8 cellular contexts compared by ENCODE assay signal in the genomic region with DNA sequence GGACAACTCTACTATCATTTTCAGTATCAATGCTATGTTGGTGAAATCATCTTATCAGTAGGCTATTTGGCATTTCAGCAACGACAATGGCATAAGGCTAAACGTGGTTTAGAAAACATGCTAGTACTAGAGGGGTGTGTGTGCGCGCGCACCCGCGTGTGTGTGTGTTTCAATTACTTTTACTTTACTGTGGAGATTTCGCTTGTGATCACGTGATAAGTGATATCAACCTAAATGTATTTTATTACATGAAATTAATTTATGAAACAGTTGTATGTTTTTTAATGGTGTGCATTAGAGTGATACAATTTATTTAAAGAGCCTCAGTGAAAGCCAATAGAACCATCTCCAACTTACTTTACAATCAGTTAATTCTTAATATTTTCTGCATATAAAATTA.
"Had no signal": no experiment of that assay in that cellular context is flagged by ENCODE, and none has a peak within 500 bp of the region (broad histone marks: within the 10 kb centered on the region; RNA-seq: fewer than 3 reads in every experiment).

No MANE protein-coding gene starts in this region.

- DNase-seq: GM23248, GOT3, H7, HFFc6, KG1 had no signal

- ATAC-seq: HCT116 had no signal

- H3K36me3 ChIP-seq: HAP-1 had no signal

- H3K27ac ChIP-seq: GM23248, HL-60 had no signal

- H3K9me3 ChIP-seq: HAP-1 had no signal

- H2AFZ ChIP-seq: GM23248 had no signal

- H3K9ac ChIP-seq: GM23248 had no signal

- H3K4me3 ChIP-seq: GM23248, HAP-1 had no signal
